In genomic region chr4:54657556-54658313, GRCh38 we compare ENCODE assay signal across 8 cellular contexts. TPM values are rescaled to one million over a fixed set of nuclear protein-coding genes. Genes with fewer than 3 reads are reported as not detected.
DNase-seq lines count a peak whose midpoint lies in the region; ATAC-seq and TF ChIP-seq lines count a peak whose summit lies in the region.

Gene KIT, plus strand, starts transcription at chr4:54657957. Its CDS starts 58 bp downstream, at chr4:54658015.

- H3K9me3 Mint-ChIP-seq in WTC11: no peaks in the 10 kb centered on the region
- H3K9me3 Mint-ChIP-seq in memory B cell: no peaks in the 10 kb centered on the region

- intact Hi-C loops in stomach (cut with DNase I; ENCODE audit: low total_unique reads): no loop called here

- H3K27me3 ChIP-seq in effector memory CD4-positive, alpha-beta T cell (replicated peaks; ENCODE audit: control insufficient read depth, insufficient read depth, low read length, poor library complexity, severe bottlenecking): peaks cover 12% of the 10 kb centered on the region
- peaks cover 0 to 55% (median 27%) of the 10 kb centered on the region in 3 donors for H3K27me3 ChIP-seq in stomach

- POLR2A ChIA-PET in WTC11 (lab: Charles Lee): interaction anchor here (0.6 to 1.5 kb wide), 5 partner anchors 17 to 380 kb away, joined by 3 to 5 read pairs (median 4); no protein-coding TSS in a partner anchor

- H3K9me3 ChIP-seq in effector memory CD4-positive, alpha-beta T cell (ENCODE audit: control insufficient read depth, low read length): no peaks in the 10 kb centered on the region
- H3K9me3 ChIP-seq in stomach: no peaks in the 10 kb centered on the region

- H3K4me1 Mint-ChIP-seq in WTC11 (peaks cover 38% of the 10 kb centered on the region), memory B cell (peaks cover 9% of the 10 kb centered on the region)

- H3K4me1 ChIP-seq in effector memory CD4-positive, alpha-beta T cell (ENCODE audit: control insufficient read depth, insufficient read depth, low read length, poor library complexity, severe bottlenecking): no peaks in the 10 kb centered on the region
- H3K4me1 ChIP-seq in stomach: peaks cover 24 to 35% (median 32%) of the 10 kb centered on the region in 4 donors

- H3K36me3 ChIP-seq in effector memory CD4-positive, alpha-beta T cell (ENCODE audit: control insufficient read depth, insufficient read depth, low read length): no peaks in the 10 kb centered on the region
- H3K36me3 ChIP-seq in stomach: no peaks in the 10 kb centered on the region

- H3K4me3 ChIP-seq in GM08714 (ENCODE audit: low read length): peak within 1 kb of the TSS; percentile 53; the same call in 1 of the 2 replicates
- peak within 1 kb of the TSS; percentile 54 for H3K4me3 ChIP-seq in effector memory CD4-positive, alpha-beta T cell (ENCODE audit: insufficient read depth, low read depth, low read length, poor library complexity, severe bottlenecking)
- H3K4me3 ChIP-seq in stomach: peak within 1 kb of the TSS; percentile 50 to 73 (median 58)

- peak; percentile 80 for ATAC-seq in WTC11
- peak; percentile 14 for ATAC-seq in memory B cell (ENCODE audit: low read depth)
- no peak for ATAC-seq in HG03175 (IDR thresholded peaks at IDR 0.05; ENCODE audit: unreplicated experiment)
- ATAC-seq in HG02571 (IDR thresholded peaks at IDR 0.05; ENCODE audit: unreplicated experiment): no peak

- CTCF ChIA-PET in WTC11 (lab: Charles Lee): interaction anchor here (0.6 to 1.9 kb wide), 7 partner anchors 12 to 339 kb away, joined by 3 to 12 read pairs (median 3); no protein-coding TSS in a partner anchor

- TF ChIP-seq EP300 in stomach (IDR thresholded peaks at IDR 0.05): no peak

- WGBS in stomach, 5 donors: 0 to 2% (median 1%) methylated on average over 7 to 78 of the region's 78 CpGs

- peaks cover 65% of the 10 kb centered on the region for H3K27me3 Mint-ChIP-seq in WTC11 (ENCODE audit: low read depth)
- H3K27me3 Mint-ChIP-seq in memory B cell: peaks cover 22% of the 10 kb centered on the region

- H3K4me3 Mint-ChIP-seq in WTC11: peak within 1 kb of the TSS; percentile 85
- peak within 1 kb of the TSS; percentile 81 for H3K4me3 Mint-ChIP-seq in memory B cell

- no peak for TF ChIP-seq POLR2A in stomach (IDR thresholded peaks at IDR 0.05)

- DNase-seq in NCI-H1105 (lab: John Stamatoyannopoulos, UW) (peak; percentile 79), WTC11 (ENCODE audit: low spot score) (peak; percentile 90), memory B cell (ENCODE audit: low spot score in 2 of 2) (no peak), stomach (peak; percentile 57)
- DNase-seq in effector memory CD4-positive, alpha-beta T cell: peak in 1 of 3 donors; percentile 11

- H3K27ac Mint-ChIP-seq in WTC11 (peak within 1 kb of the TSS; percentile 45; the same call in 1 of the 2 replicates), memory B cell (no peak within 1 kb of the TSS)

- TF ChIP-seq CTCF in WTC11 (IDR thresholded peaks at IDR 0.05) (no peak), stomach (IDR thresholded peaks at IDR 0.05) (no peak)

- H3K36me3 Mint-ChIP-seq in WTC11: no peaks in the 10 kb centered on the region
- no peaks in the 10 kb centered on the region for H3K36me3 Mint-ChIP-seq in memory B cell

- no peak within 1 kb of the TSS for H3K27ac ChIP-seq in effector memory CD4-positive, alpha-beta T cell (ENCODE audit: insufficient read depth, low read length, poor library complexity, severe bottlenecking)
- peak within 1 kb of the TSS; percentile 53 to 77 (median 65) for H3K27ac ChIP-seq in stomach

TF ChIP-seq in WTC11, 78 proteins besides CTCF, POLR2A, EP300 and RAD21 (continues in another document):
- TF ChIP-seq TP53 (CRISPR knock-in tag; IDR thresholded peaks at IDR 0.05) (peak; percentile 35; the same call in 1 of the 2 replicates), ARID4B (CRISPR knock-in tag; IDR thresholded peaks at IDR 0.05; ENCODE audit: borderline replicate concordance) (peak; percentile 56; the same call in 1 of the 2 replicates), ERG (CRISPR knock-in tag; IDR thresholded peaks at IDR 0.05) (no peak), CREM (CRISPR knock-in tag; IDR thresholded peaks at IDR 0.05) (peak; percentile 73), MYBL2 (CRISPR knock-in tag; IDR thresholded peaks at IDR 0.05) (peak; percentile 53; the same call in 1 of the 2 replicates), ZNF263 (CRISPR knock-in tag; IDR thresholded peaks at IDR 0.05; ENCODE audit: low read depth) (0 out of 2 replicates have a peak, but pooled peaks have one; percentile 58), ZNF219 (CRISPR knock-in tag; IDR thresholded peaks at IDR 0.05; ENCODE audit: borderline replicate concordance) (no peak), PRDM15 (CRISPR knock-in tag; IDR thresholded peaks at IDR 0.05) (peak; percentile 76), HMGA2 (CRISPR knock-in tag; IDR thresholded peaks at IDR 0.05) (no peak)
- TF ChIP-seq, protein P1, sequence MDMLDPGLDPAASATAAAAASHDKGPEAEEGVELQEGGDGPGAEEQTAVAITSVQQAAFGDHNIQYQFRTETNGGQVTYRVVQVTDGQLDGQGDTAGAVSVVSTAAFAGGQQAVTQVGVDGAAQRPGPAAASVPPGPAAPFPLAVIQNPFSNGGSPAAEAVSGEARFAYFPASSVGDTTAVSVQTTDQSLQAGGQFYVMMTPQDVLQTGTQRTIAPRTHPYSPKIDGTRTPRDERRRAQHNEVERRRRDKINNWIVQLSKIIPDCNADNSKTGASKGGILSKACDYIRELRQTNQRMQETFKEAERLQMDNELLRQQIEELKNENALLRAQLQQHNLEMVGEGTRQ (CRISPR knock-in tag; IDR thresholded peaks at IDR 0.05): 0 out of 2 replicates have a peak, but pooled peaks have one; percentile 4

RNA-seq across cellular contexts. Expression of gene KIT, which starts in this region (rescaled TPM):
- total RNA-seq in WTC11 (2021) (20.3 to 23.3 TPM (median 20.3 TPM) in 3 replicates), stomach (10 to 100 TPM in 4 of 5 donors, 1 to 10 TPM in 1; 4.6 to 55.8 (median 34.8) TPM)
- 1 to 10 TPM; 1.9 to 4.0 (median 3.8) TPM for polyA plus RNA-seq in stomach

Comparison
In these comparisons a context has a peak if more than half of its experiments do, and no peak if none do; other contexts are left out.
1. DNase-seq: peak in NCI-H1105 (single experiment), WTC11 (single experiment) and stomach (single experiment); none in memory B cell (0 of 2).
2. ATAC-seq: peak in WTC11 (single experiment) and memory B cell (single experiment); none in HG03175 (single experiment) and HG02571 (single experiment).
3. Peak in every context shown above with its lines, with median percentiles within 50 percentile points of each other: H3K4me3 ChIP-seq.